Comparison of ENCODE assay signal across 8 cellular contexts in the genomic region with DNA sequence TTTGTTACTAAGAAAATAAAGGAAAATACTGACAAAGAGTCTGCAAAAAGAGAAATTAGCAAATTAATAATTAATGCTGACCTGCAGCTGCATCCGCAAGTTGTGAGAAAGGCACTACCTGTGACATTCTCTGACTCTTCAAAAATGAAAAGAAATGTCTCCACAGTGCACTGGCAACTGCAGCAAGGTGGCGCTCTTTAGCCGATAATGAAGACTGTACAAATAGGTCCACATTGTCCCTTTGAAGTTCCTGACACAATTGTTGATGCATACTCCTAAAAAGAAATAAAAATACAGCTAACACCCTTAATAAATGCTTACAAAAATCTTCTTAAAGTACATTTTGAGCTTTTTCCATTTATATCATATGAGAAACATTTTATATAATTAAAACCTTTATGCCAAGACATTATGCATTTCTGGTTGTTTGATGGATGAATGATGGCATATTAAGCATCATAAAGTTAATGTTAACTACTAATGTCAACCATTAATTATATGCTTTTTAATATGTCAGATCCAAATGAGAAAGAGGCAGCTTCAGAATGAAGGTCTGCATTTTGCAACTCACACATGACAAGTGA.
A peak's percentile ranks its signal among the peaks of the same experiment; 100 is the strongest.
DNase-seq lines count a peak whose midpoint lies in the region; ATAC-seq, FAIRE-seq and TF ChIP-seq lines count a peak whose summit lies in the region.

No MANE protein-coding gene starts in this region.

- ATAC-seq in GM21515 (IDR thresholded peaks at IDR 0.05; ENCODE audit: unreplicated experiment) = peak; percentile 98
- peak; percentile 62 to 70 for ATAC-seq in activated T-cell treated with anti-CD3 and anti-CD28 coated beads, Interleukin-2, amount 50 U/mL, for 72 hours (replicated peaks in 1 of 2)
- ATAC-seq in pancreas = peak; percentile 78 to 88 (median 86)

- H3K27ac Mint-ChIP-seq in activated T-cell treated with anti-CD3 and anti-CD28 coated beads, Interleukin-2, amount 50 U/mL, for 72 hours = no peak overlapping the region

- no peak overlapping the region for H3K27ac ChIP-seq in pancreas

- no peaks in the 10 kb centered on the region for H3K36me3 ChIP-seq in pancreas

- intact Hi-C loops in pancreas (cut with DNase I) = loop anchor here in 2 of 3 donors (5.0 to 10.0 kb wide), 2 partner anchors 206 to 208 kb away; no protein-coding TSS in a partner anchor

- no peaks in the 10 kb centered on the region for H3K9me3 Mint-ChIP-seq in activated T-cell treated with anti-CD3 and anti-CD28 coated beads, Interleukin-2, amount 50 U/mL, for 72 hours

- H3K27me3 ChIP-seq in pancreas = no peaks in the 10 kb centered on the region

- no peaks in the 10 kb centered on the region for H3K36me3 Mint-ChIP-seq in activated T-cell treated with anti-CD3 and anti-CD28 coated beads, Interleukin-2, amount 50 U/mL, for 72 hours (ENCODE audit: insufficient read depth in 2 of 2)

- no peaks in the 10 kb centered on the region for H3K27me3 Mint-ChIP-seq in activated T-cell treated with anti-CD3 and anti-CD28 coated beads, Interleukin-2, amount 50 U/mL, for 72 hours (ENCODE audit: low read depth)

- no peaks in the 10 kb centered on the region for H3K4me1 Mint-ChIP-seq in activated T-cell treated with anti-CD3 and anti-CD28 coated beads, Interleukin-2, amount 50 U/mL, for 72 hours (ENCODE audit: low read depth)

- no peaks in the 10 kb centered on the region for H3K4me1 ChIP-seq in pancreas

- FAIRE-seq in RCC 7860 (lab: Jason Lieb, UNC) = peak; percentile 48
- no peak for FAIRE-seq in pancreas (lab: Jason Lieb, UNC)

- H3K4me3 ChIP-seq in pancreas = no peak overlapping the region

- no peak overlapping the region for H3K4me3 Mint-ChIP-seq in activated T-cell treated with anti-CD3 and anti-CD28 coated beads, Interleukin-2, amount 50 U/mL, for 72 hours

- DNase-seq in EL (peak; percentile 68), HT-29 (ENCODE audit: low spot score) (peak; percentile 82), RCC 7860 (ENCODE audit: low spot score) (peak; percentile 38), fibroblast of the conjunctiva (ENCODE audit: low read depth) (peak; percentile 47), pancreas (peak in 5 of 6 donors; percentile 34 to 68 (median 52)), ureter (ENCODE audit: low spot score) (peak; percentile 57)
- peak; percentile 57 to 61 for DNase-seq in activated T-cell treated with anti-CD3 and anti-CD28 coated beads, Interleukin-2, amount 50 U/mL, for 72 hours

- TF ChIP-seq CTCF in pancreas (IDR thresholded peaks at IDR 0.05) = peak; percentile 34 to 78 (median 70)

- H3K9me3 ChIP-seq in pancreas = no peaks in the 10 kb centered on the region

- 13% methylated on average over 3 of the region's 3 CpGs for WGBS in pancreas, 2 donors
